Comparison of ENCODE assay signal across 36 cellular contexts in the genomic region with DNA sequence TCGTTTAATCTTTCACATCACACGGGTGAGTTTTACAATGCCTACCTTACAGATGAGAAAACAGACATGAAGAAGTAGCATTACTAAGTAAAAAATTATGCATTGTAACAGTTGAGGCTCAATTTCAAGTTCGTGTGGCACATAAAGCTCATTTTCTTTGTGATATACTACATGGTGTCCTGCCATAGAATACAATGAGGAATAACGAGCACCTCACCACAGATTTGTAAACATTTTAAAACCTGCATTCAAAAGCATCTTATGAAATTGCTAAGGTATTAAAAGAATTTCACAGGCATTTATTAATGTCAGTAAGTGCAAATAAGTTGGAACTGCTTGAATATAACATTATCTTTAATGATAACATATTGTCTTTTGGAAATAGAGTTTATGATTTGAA.
"Had no signal": no experiment of that assay in that cellular context is flagged by ENCODE, and none has a peak within 500 bp of the region (broad histone marks: within the 10 kb centered on the region; RNA-seq: fewer than 3 reads in every experiment).

No MANE protein-coding gene starts in this region.

- H3K4me2 ChIP-seq: KMS-11 had no signal

- H3K9ac ChIP-seq: KMS-11 had no signal

- H3K36me3 ChIP-seq: MG63 had no signal

- H3K4me3 ChIP-seq: MG63 had no signal

- H3K27ac ChIP-seq: KMS-11 had no signal

- H3K9me3 ChIP-seq: MG63 had no signal

- DNase-seq: Kasumi-1, KG1, MG63, MM.1S, MV-4-11, NCI-H1048, NCI-H1092, NCI-H1092 treated with DMSO at 0.1 percent for 48 hours, NCI-H1105, NCI-H1105 treated with DMSO at 0.1 percent for 48 hours, NCI-H1417, NCI-H1417 treated with DMSO at 0.1 percent for 48 hours, NCI-H1436, NCI-H1436 treated with DMSO at 0.1 percent for 48 hours, NCI-H146, NCI-H1694, NCI-H1694 treated with DMSO at 0.1 percent for 48 hours, NCI-H187, NCI-H187 treated with DMSO at 0.1 percent for 48 hours, NCI-H1930, NCI-H2029, NCI-H2029 treated with DMSO at 0.1 percent for 48 hours, NCI-H2081, NCI-H2081 treated with DMSO at 0.1 percent for 48 hours, NCI-H2107, NCI-H2171, NCI-H2171 treated with DMSO at 0.1 percent for 48 hours, NCI-H2227 treated with DMSO at 0.1 percent for 48 hours, NCI-H226, NCI-H345, NCI-H446, NCI-H446 treated with DMSO at 0.1 percent for 48 hours, NCI-H510A, NCI-H510A treated with DMSO at 0.1 percent for 48 hours, NCI-H524 had no signal

- H3K27me3 ChIP-seq: MG63 had no signal
